10 cellular contexts compared by ENCODE assay signal in the genomic region with DNA sequence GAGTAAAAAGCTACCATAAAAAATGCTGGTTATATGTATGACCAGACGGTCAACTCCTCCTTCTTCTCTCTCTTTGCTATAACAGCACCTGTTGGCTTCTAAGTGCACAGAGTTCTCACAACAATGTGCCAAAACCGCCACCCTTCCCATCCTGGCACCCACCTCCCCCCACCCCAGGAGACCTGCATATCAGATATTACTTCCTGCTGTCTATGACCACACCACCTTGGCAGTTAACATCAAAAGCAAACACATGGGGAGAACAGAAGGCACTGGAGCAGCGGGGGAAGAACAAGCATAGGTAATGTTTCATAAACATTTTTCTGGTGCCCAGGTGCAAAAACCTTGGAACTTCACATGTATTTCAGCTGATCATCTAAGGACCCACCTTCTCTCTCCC. TPM values are rescaled to one million over a fixed set of nuclear protein-coding genes. Genes with fewer than 3 reads are reported as not detected.
A peak's percentile ranks its signal among the peaks of the same experiment; 100 is the strongest.
DNase-seq lines count a peak whose midpoint lies in the region; ATAC-seq and TF ChIP-seq lines count a peak whose summit lies in the region.
"Had no signal": no experiment of that assay in that cellular context is flagged by ENCODE, and none has a peak within 500 bp of the region (broad histone marks: within the 10 kb centered on the region; RNA-seq: fewer than 3 reads in every experiment).

No MANE protein-coding gene starts in this region.

- CTCF ChIA-PET in Panc1 (lab: Charles Lee), result no interaction called here

- TF ChIP-seq POLR2A in right lobe of liver (IDR thresholded peaks at IDR 0.05), result no peak

- H3K27me3 ChIP-seq in Panc1 (ENCODE audit: control insufficient read depth, insufficient read depth, low read length), result no peaks in the 10 kb centered on the region
- H3K27me3 ChIP-seq in right lobe of liver, result no peaks in the 10 kb centered on the region

- no peaks in the 10 kb centered on the region for H3K9me3 ChIP-seq in Panc1 (ENCODE audit: control insufficient read depth, insufficient read depth, low read depth, low read length)
- H3K9me3 ChIP-seq in right lobe of liver, result no peaks in the 10 kb centered on the region

- no TSS peak for BruUV-seq in Panc1 (replicated peaks; lab: Mats Ljungman, UMichigan)

- H3K4me1 ChIP-seq in Panc1 (ENCODE audit: control insufficient read depth, insufficient read depth, low read length), result peaks cover 77% of the 10 kb centered on the region
- peaks cover 0 to 37% (median 7%) of the 10 kb centered on the region in 4 donors for H3K4me1 ChIP-seq in right lobe of liver

- intact Hi-C loops in Panc1 (cut with micrococcal nuclease; ENCODE audit: unreplicated experiment) (loop anchor here (10.0 kb wide), 1 partner anchor 52 kb away; no protein-coding TSS in a partner anchor), right lobe of liver (cut with DNase I) (no loop called here)

- ATAC-seq in Panc1 (no peak), right lobe of liver (peak; percentile 61 to 79 (median 68)), HG02852 (IDR thresholded peaks at IDR 0.05; ENCODE audit: unreplicated experiment) (no peak)

- POLR2A ChIA-PET in Panc1 (lab: Charles Lee), result no interaction called here

- H3K4me3 ChIP-seq in Jurkat, Clone E6-1 (ENCODE audit: low read length), result peak overlapping the region; percentile 36
- H3K4me3 ChIP-seq in Panc1 (ENCODE audit: low read depth in 2 of 2, low read length in 2 of 2) (no peak overlapping the region), right lobe of liver (no peak overlapping the region)

- DNase-seq in COR-L47 (lab: John Stamatoyannopoulos, UW) (peak; percentile 78), Panc1 (ENCODE audit: low read depth, low spot score) (no peak), right lobe of liver (no peak), GM20000 (ENCODE audit: low spot score) (no peak), amygdala (lab: John Stamatoyannopoulos, UW) (no peak)
- peak; percentile 98 for DNase-seq in Jurkat, Clone E6-1 (ENCODE audit: low read depth, low spot score)
- no peak for DNase-seq in activated effector memory CD4-positive, alpha-beta T cell treated with anti-CD3 and anti-CD28 coated beads, Interleukin-2, amount 50 U/mL, for 16 hours
- DNase-seq: activated CD4-positive, alpha-beta T cell treated with anti-CD3 and anti-CD28 coated beads for 48 hours; Kasumi-1 had no signal

- 14% methylated on average over 3 of the region's 3 CpGs for WGBS in right lobe of liver (ENCODE audit: insufficient coverage, low coverage, low lambda C conversion rate, missing lambda C conversion rate)

- in situ Hi-C loops in Panc1 (cut with HindIII; ENCODE audit: low pct_unique_long_range_greater_than_20kb, low sequenced_read_pairs), result no loop called here

- TF ChIP-seq CTCF in Panc1 (IDR thresholded peaks at IDR 0.05), result no peak
- TF ChIP-seq CTCF in right lobe of liver (IDR thresholded peaks at IDR 0.05), result no peak
- TF ChIP-seq CTCF in GM20000 (IDR thresholded peaks at IDR 0.05; ENCODE audit: extremely low read depth, missing control alignments), result no peak

- H3K27ac ChIP-seq in Panc1 (ENCODE audit: low read length), result 0 out of 2 replicates have a peak overlapping the region, but pooled peaks have one; percentile 25
- H3K27ac ChIP-seq in right lobe of liver, result no peak overlapping the region

- H3K36me3 ChIP-seq in Panc1 (ENCODE audit: control insufficient read depth, insufficient read depth, low read length) (no peaks in the 10 kb centered on the region), right lobe of liver (no peaks in the 10 kb centered on the region)

RNA-seq across cellular contexts. Expression of a gene that starts 15.5 kb away (rescaled TPM):
- polyA plus RNA-seq in Jurkat, Clone E6-1 (2012; ENCODE audit: insufficient read depth, insufficient read length), result 18.3 TPM
- 60.1 TPM for total RNA-seq in Panc1 (2021; ENCODE audit: unreplicated experiment)
- polyA plus RNA-seq in Panc1 (2012; ENCODE audit: insufficient read length), result 61.0 TPM
- 10 to 100 TPM; 11.0 to 22.5 (median 15.2) TPM for total RNA-seq in right lobe of liver

Comparison
In these comparisons a context has a peak if more than half of its experiments do, and no peak if none do; other contexts are left out.
1. DNase-seq: peak in COR-L47 (single experiment) and Jurkat, Clone E6-1 (single experiment); none in Panc1 (single experiment), right lobe of liver (0 of 3), GM20000 (single experiment), activated effector memory CD4-positive, alpha-beta T cell treated with anti-CD3 and anti-CD28 coated beads, Interleukin-2, amount 50 U/mL, for 16 hours (single experiment) and amygdala (0 of 56).
2. ATAC-seq: peak in right lobe of liver (4 of 4); none in Panc1 (single experiment) and HG02852 (single experiment).